In the genomic region with DNA sequence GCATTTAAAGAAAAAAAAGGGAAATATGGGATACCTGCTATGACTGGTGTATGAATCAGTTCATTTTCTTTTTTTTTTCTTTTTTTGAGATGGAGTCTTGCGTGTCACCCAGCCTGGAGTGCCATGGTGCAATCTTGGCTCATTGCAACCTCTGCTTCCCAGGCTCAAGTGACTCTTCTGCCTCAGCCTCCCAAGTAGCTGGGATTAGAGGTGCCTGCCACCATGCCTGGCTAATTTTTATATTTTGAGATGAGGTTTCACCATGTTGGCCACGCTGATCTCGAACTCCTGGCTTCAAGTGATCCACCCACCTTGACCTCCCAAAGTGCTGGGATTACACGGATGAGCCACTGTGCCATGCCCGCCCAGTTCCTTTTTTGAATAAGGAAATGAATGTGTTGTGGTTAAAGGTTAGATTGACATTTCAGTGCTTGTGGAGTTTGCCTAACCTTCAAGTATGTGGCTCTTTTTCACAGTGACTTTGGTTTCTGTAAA, we compare ENCODE assay signal across 8 cellular contexts. TPM values are rescaled to one million over a fixed set of nuclear protein-coding genes. Genes with fewer than 3 reads are reported as not detected.
DNase-seq lines count a peak whose midpoint lies in the region; ATAC-seq, FAIRE-seq and TF ChIP-seq lines count a peak whose summit lies in the region.

No MANE protein-coding gene starts in this region.

- TF ChIP-seq RAD21 in A549 (conservative IDR thresholded peaks at IDR 0.05 in 1 of 2, IDR thresholded peaks at IDR 0.05 in 1 of 2): no peak

- H3K23ac ChIP-seq in mesendoderm (ENCODE audit: low read length): no peak overlapping the region

- no peak overlapping the region for H3K4ac ChIP-seq in mesendoderm (ENCODE audit: low read depth, low read length)

- no peak overlapping the region for H4K8ac ChIP-seq in mesendoderm (ENCODE audit: low read depth, low read length)

- peak overlapping the region; percentile 22 for H3K4me2 ChIP-seq in A549
- H3K4me2 ChIP-seq in mesendoderm (ENCODE audit: low read length): no peak overlapping the region

- POLR2A ChIA-PET in A549 (lab: Yijun Ruan, JAX): interaction anchor here (0.7 to 2.1 kb wide), 2 partner anchors 8 to 15 kb away, joined by 4 to 18 read pairs; a partner anchor contains a TSS

- H3K79me2 ChIP-seq in mesendoderm (ENCODE audit: control insufficient read depth, insufficient read depth, low read length): peaks cover 95% of the 10 kb centered on the region

- no peak overlapping the region for H3K4me3 ChIP-seq in A549
- no peak overlapping the region for H3K4me3 ChIP-seq in gastroesophageal sphincter
- no peak overlapping the region for H3K4me3 ChIP-seq in mesendoderm (ENCODE audit: low read length)

- H3K18ac ChIP-seq in mesendoderm (ENCODE audit: low read length): no peak overlapping the region

- H2BK120ac ChIP-seq in mesendoderm (ENCODE audit: low read depth, low read length): no peak overlapping the region

- no peak overlapping the region for H3K9ac ChIP-seq in mesendoderm (ENCODE audit: low read length)

- WGBS in A549 (ENCODE audit: missing lambda C conversion rate): 73% methylated on average over 5 of the region's 5 CpGs
- 23 to 67% methylated on average over 2 to 3 of the region's 5 CpGs for WGBS in gastroesophageal sphincter (ENCODE audit: low coverage in 1 of 2), 2 donors
- WGBS in mesendoderm (ENCODE audit: extremely low coverage, insufficient coverage, low lambda C conversion rate): no CpG with 5 or more reads among the region's 5 CpGs

- H3K27ac ChIP-seq in A549 (no peak overlapping the region; a peak in 1 of 6 replicates), gastroesophageal sphincter (peak overlapping the region in 3 of 4 donors; percentile 19 to 55 (median 21)), mesendoderm (ENCODE audit: low read depth, low read length) (no peak overlapping the region)

- CTCF ChIA-PET in A549 (lab: Yijun Ruan, JAX): interaction anchor here (0.7 to 1.9 kb wide), 2 partner anchors 39 to 1855 kb away, joined by 3 to 7 read pairs; no protein-coding TSS in a partner anchor

- H3K9me3 ChIP-seq in A549 (no peaks in the 10 kb centered on the region), gastroesophageal sphincter (no peaks in the 10 kb centered on the region)

- TF ChIP-seq CTCF in A549 (IDR thresholded peaks at IDR 0.05) (no peak), GM20000 (IDR thresholded peaks at IDR 0.05; ENCODE audit: extremely low read depth, missing control alignments) (no peak), gastroesophageal sphincter (IDR thresholded peaks at IDR 0.05) (no peak)

- H3K4me1 ChIP-seq in A549: peaks cover 81% of the 10 kb centered on the region
- peaks cover 19 to 100% (median 68%) of the 10 kb centered on the region in 3 donors for H3K4me1 ChIP-seq in gastroesophageal sphincter
- H3K4me1 ChIP-seq in mesendoderm (ENCODE audit: control insufficient read depth, low read depth, low read length): peaks cover 6% of the 10 kb centered on the region

- no peak for FAIRE-seq in A549 (lab: Jason Lieb, UNC)

- no peak overlapping the region for H3K56ac ChIP-seq in mesendoderm (ENCODE audit: low read length)

- no peaks in the 10 kb centered on the region for H3K27me3 ChIP-seq in gastroesophageal sphincter
- H3K27me3 ChIP-seq in mesendoderm (ENCODE audit: insufficient read depth, low read length, poor library complexity): no peaks in the 10 kb centered on the region

- H2AK5ac ChIP-seq in mesendoderm (ENCODE audit: low read length): no peak overlapping the region

- H3K79me1 ChIP-seq in mesendoderm (ENCODE audit: low read length): peaks cover 5% of the 10 kb centered on the region

- TF ChIP-seq POLR2A in A549 (IDR thresholded peaks at IDR 0.05; ENCODE audit: low read length): no peak
- no peak for TF ChIP-seq POLR2A in gastroesophageal sphincter (IDR thresholded peaks at IDR 0.05)

- no peak overlapping the region for H4K5ac ChIP-seq in mesendoderm (ENCODE audit: low read length)

- TF ChIP-seq EP300 in A549 (IDR thresholded peaks at IDR 0.05): no peak
- no peak for TF ChIP-seq EP300 in gastroesophageal sphincter (IDR thresholded peaks at IDR 0.05)

- no peak overlapping the region for H2BK15ac ChIP-seq in mesendoderm (replicated peaks; ENCODE audit: low read depth)

- peak; percentile 33 to 41; a peak in 3 of 6 replicates for ATAC-seq in A549
- no peak for ATAC-seq in gastroesophageal sphincter
- ATAC-seq in GM19467 (IDR thresholded peaks at IDR 0.05; ENCODE audit: unreplicated experiment): no peak

- no peak overlapping the region for H2BK5ac ChIP-seq in mesendoderm (ENCODE audit: low read length)

- H3K36me3 ChIP-seq in gastroesophageal sphincter: peaks cover 0 to 38% of the 10 kb centered on the region in 2 donors
- peaks cover 9% of the 10 kb centered on the region for H3K36me3 ChIP-seq in mesendoderm (ENCODE audit: control insufficient read depth, insufficient read depth, low read length)

- no peak for DNase-seq in A549 (ENCODE audit: low read depth in 1 of 2, low spot score in 1 of 2)
- DNase-seq in GM20000 (ENCODE audit: low spot score): peak; percentile 27
- DNase-seq in SKM-1 (lab: John Stamatoyannopoulos, UW; ENCODE audit: unreplicated experiment): peak; percentile 73
- no peak for DNase-seq in AG20443 (ENCODE audit: low spot score)
- DNase-seq in mesendoderm: no peak
- DNase-seq in NCI-H1694 treated with DMSO at 0.1 percent for 48 hours (lab: John Stamatoyannopoulos, UW): no peak

TF ChIP-seq in A549, 52 proteins besides CTCF, POLR2A, EP300 and RAD21:
- TF ChIP-seq CEBPB (IDR thresholded peaks at IDR 0.05): no peak
- TF ChIP-seq NPAS2 (CRISPR knock-in tag; IDR thresholded peaks at IDR 0.05; ENCODE audit: borderline replicate concordance): no peak
- no peak for TF ChIP-seq GATA3 (IDR thresholded peaks at IDR 0.05; ENCODE audit: borderline replicate concordance)
- TF ChIP-seq EHMT2 (IDR thresholded peaks at IDR 0.05; ENCODE audit: low read depth): no peak
- TF ChIP-seq, protein P1, sequence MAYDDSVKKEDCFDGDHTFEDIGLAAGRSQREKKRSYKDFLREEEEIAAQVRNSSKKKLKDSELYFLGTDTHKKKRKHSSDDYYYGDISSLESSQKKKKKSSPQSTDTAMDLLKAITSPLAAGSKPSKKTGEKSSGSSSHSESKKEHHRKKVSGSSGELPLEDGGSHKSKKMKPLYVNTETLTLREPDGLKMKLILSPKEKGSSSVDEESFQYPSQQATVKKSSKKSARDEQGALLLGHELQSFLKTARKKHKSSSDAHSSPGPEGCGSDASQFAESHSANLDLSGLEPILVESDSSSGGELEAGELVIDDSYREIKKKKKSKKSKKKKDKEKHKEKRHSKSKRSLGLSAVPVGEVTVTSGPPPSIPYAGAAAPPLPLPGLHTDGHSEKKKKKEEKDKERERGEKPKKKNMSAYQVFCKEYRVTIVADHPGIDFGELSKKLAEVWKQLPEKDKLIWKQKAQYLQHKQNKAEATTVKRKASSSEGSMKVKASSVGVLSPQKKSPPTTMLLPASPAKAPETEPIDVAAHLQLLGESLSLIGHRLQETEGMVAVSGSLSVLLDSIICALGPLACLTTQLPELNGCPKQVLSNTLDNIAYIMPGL (CRISPR knock-in tag; IDR thresholded peaks at IDR 0.05; ENCODE audit: borderline replicate concordance): no peak
- no peak for TF ChIP-seq CBX8 (IDR thresholded peaks at IDR 0.05)
- TF ChIP-seq, protein P2, sequence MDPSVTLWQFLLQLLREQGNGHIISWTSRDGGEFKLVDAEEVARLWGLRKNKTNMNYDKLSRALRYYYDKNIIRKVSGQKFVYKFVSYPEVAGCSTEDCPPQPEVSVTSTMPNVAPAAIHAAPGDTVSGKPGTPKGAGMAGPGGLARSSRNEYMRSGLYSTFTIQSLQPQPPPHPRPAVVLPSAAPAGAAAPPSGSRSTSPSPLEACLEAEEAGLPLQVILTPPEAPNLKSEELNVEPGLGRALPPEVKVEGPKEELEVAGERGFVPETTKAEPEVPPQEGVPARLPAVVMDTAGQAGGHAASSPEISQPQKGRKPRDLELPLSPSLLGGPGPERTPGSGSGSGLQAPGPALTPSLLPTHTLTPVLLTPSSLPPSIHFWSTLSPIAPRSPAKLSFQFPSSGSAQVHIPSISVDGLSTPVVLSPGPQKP (IDR thresholded peaks at IDR 0.05; ENCODE audit: low read depth, low read length): no peak
- no peak for TF ChIP-seq BHLHE40 (IDR thresholded peaks at IDR 0.05; ENCODE audit: low read depth, low read length)
- TF ChIP-seq MAFK (IDR thresholded peaks at IDR 0.05; ENCODE audit: partially characterized antibody): no peak
- no peak for TF ChIP-seq HEYL (CRISPR knock-in tag; IDR thresholded peaks at IDR 0.05)
- no peak for TF ChIP-seq TFCP2L1 (CRISPR knock-in tag; IDR thresholded peaks at IDR 0.05)
- TF ChIP-seq, protein P3, sequence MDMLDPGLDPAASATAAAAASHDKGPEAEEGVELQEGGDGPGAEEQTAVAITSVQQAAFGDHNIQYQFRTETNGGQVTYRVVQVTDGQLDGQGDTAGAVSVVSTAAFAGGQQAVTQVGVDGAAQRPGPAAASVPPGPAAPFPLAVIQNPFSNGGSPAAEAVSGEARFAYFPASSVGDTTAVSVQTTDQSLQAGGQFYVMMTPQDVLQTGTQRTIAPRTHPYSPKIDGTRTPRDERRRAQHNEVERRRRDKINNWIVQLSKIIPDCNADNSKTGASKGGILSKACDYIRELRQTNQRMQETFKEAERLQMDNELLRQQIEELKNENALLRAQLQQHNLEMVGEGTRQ (IDR thresholded peaks at IDR 0.05): no peak

RNA-seq across cellular contexts. Expression of a gene that starts 7.7 kb away (rescaled TPM):
- 36.9 and 41.8 TPM in 2 replicates for polyA plus RNA-seq in A549 (2011; rRNA removed)
- 6.9 and 8.8 TPM in 2 replicates for polyA plus RNA-seq in A549 (2012; cell fraction: cytosol; rRNA removed)
- 5.1 and 9.1 TPM in 2 replicates for polyA plus RNA-seq in A549 (2012; cell fraction: nucleus; rRNA removed)
- polyA plus RNA-seq in A549 (2017; fragmentation: RNase III; extraction: RNeasy Plus Mini Kit Qiagen cat#74134 plus additional on column Dnase treatment): 22.4 to 24.4 TPM (median 22.9 TPM) in 3 replicates
- polyA minus RNA-seq in A549 (2011; rRNA and poly(A)+ RNA removed): 42.9 and 44.1 TPM in 2 replicates
- total RNA-seq in gastroesophageal sphincter: 10 to 100 TPM; 58.9 to 78.3 (median 64.7) TPM
- polyA plus RNA-seq in mesendoderm (2013, experiment 1 of 2): 32.0 TPM
- 30.7 TPM for polyA plus RNA-seq in mesendoderm (2013, experiment 2 of 2)

Comparison
In these comparisons a context has a peak if more than half of its experiments do, and no peak if none do; other contexts are left out.
1. ATAC-seq: peak in A549 (2 of 2); none in gastroesophageal sphincter (single experiment) and GM19467 (single experiment).
2. DNase-seq: peak in GM20000 (single experiment) and SKM-1 (single experiment); none in A549 (0 of 2), AG20443 (single experiment), mesendoderm (single experiment) and NCI-H1694 treated with DMSO at 0.1 percent for 48 hours (single experiment).
3. H3K27ac ChIP-seq: peak in gastroesophageal sphincter (3 of 4); none in A549 (0 of 2) and mesendoderm (single experiment).